Comparison of ENCODE assay signal across 8 cellular contexts in the genomic region with DNA sequence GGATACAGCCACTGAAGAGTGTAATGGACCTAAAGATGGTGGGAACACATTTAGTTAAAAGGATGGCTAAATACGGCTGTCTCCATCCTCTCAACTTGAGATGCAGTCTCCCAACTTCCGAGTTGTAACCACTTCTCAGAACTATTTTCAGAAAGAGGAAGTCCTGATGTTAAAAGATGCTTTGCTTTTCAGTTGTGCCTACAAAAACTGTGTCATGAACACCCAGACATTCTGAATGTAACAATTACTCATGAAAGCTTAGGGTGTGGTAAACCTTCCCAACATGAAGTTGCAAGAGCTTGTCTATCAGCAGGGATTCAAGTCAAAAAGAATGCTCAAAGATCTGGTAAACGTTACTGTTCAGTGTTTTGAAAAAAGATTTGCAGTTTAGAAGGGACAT.
DNase-seq lines count a peak whose midpoint lies in the region; ATAC-seq and TF ChIP-seq lines count a peak whose summit lies in the region.

No MANE protein-coding gene starts in this region.

- H3K4me3 Mint-ChIP-seq in CD4-positive, CD25-positive, alpha-beta regulatory T cell = peak overlapping the region in 2 of 4 donors; percentile 15 to 55
- peak overlapping the region; percentile 61 for H3K4me3 Mint-ChIP-seq in activated T-helper 17 cell treated with anti-CD3 and anti-CD28 coated beads, Interleukin-2, amount 50 U/mL, for 72 hours

- H3K27me3 ChIP-seq in CD4-positive, CD25-positive, alpha-beta regulatory T cell (ENCODE audit: control insufficient read depth, insufficient read depth, low read length) = no peaks in the 10 kb centered on the region
- H3K27me3 ChIP-seq in colonic mucosa = no peaks in the 10 kb centered on the region

- H3K4me1 Mint-ChIP-seq in CD4-positive, CD25-positive, alpha-beta regulatory T cell = peaks cover 32 to 48% (median 45%) of the 10 kb centered on the region in 4 donors
- H3K4me1 Mint-ChIP-seq in activated T-helper 17 cell treated with anti-CD3 and anti-CD28 coated beads, Interleukin-2, amount 50 U/mL, for 72 hours = peaks cover 39% of the 10 kb centered on the region

- peaks cover 0 to 1% (median 0%) of the 10 kb centered on the region in 7 donors for H3K9me3 Mint-ChIP-seq in CD4-positive, CD25-positive, alpha-beta regulatory T cell
- H3K9me3 Mint-ChIP-seq in activated T-helper 17 cell treated with anti-CD3 and anti-CD28 coated beads, Interleukin-2, amount 50 U/mL, for 72 hours = no peaks in the 10 kb centered on the region

- H3K4me3 ChIP-seq in CD4-positive, CD25-positive, alpha-beta regulatory T cell (ENCODE audit: low read depth, low read length) = peak overlapping the region; percentile 49
- H3K4me3 ChIP-seq in colonic mucosa = no peak overlapping the region

- peak overlapping the region; percentile 44 to 92 (median 83) for H3K27ac Mint-ChIP-seq in CD4-positive, CD25-positive, alpha-beta regulatory T cell
- peak overlapping the region; percentile 67 for H3K27ac Mint-ChIP-seq in activated T-helper 17 cell treated with anti-CD3 and anti-CD28 coated beads, Interleukin-2, amount 50 U/mL, for 72 hours

- intact Hi-C loops in colonic mucosa (cut with DNase I) = no loop called here

- peak overlapping the region; percentile 38 for H3K27ac ChIP-seq in CD4-positive, CD25-positive, alpha-beta regulatory T cell (ENCODE audit: insufficient read depth, low read length, poor library complexity, severe bottlenecking)
- no peak overlapping the region for H3K27ac ChIP-seq in colonic mucosa

- no peaks in the 10 kb centered on the region for H3K9me3 ChIP-seq in CD4-positive, CD25-positive, alpha-beta regulatory T cell (ENCODE audit: control insufficient read depth in 2 of 2, low read length in 2 of 2)
- no peaks in the 10 kb centered on the region for H3K9me3 ChIP-seq in colonic mucosa

- H3K9ac ChIP-seq in colonic mucosa (ENCODE audit: low read depth in 2 of 2, low read length in 2 of 2) = no peak overlapping the region

- H3K36me3 ChIP-seq in CD4-positive, CD25-positive, alpha-beta regulatory T cell (ENCODE audit: control insufficient read depth, insufficient read depth, low read length) = peaks cover 61% of the 10 kb centered on the region
- H3K36me3 ChIP-seq in colonic mucosa = no peaks in the 10 kb centered on the region

- DNase-seq in CD4-positive, CD25-positive, alpha-beta regulatory T cell = peak in 1 of 3 donors; percentile 58
- DNase-seq in UCSD-AML1 (lab: John Stamatoyannopoulos, UW; ENCODE audit: unreplicated experiment) (no peak), NCI-H1092 treated with DMSO at 0.1 percent for 48 hours (lab: John Stamatoyannopoulos, UW) (no peak), colonic mucosa (no peak)
- no peak for DNase-seq in activated CD8-positive, alpha-beta memory T cell treated with anti-CD3 and anti-CD28 coated beads for 24 hours

- H3K4me1 ChIP-seq in CD4-positive, CD25-positive, alpha-beta regulatory T cell (ENCODE audit: control insufficient read depth, insufficient read depth, low read length, poor library complexity, severe bottlenecking) = peaks cover 12% of the 10 kb centered on the region
- no peaks in the 10 kb centered on the region for H3K4me1 ChIP-seq in colonic mucosa

- no peaks in the 10 kb centered on the region for H3K27me3 Mint-ChIP-seq in CD4-positive, CD25-positive, alpha-beta regulatory T cell
- no peaks in the 10 kb centered on the region for H3K27me3 Mint-ChIP-seq in activated T-helper 17 cell treated with anti-CD3 and anti-CD28 coated beads, Interleukin-2, amount 50 U/mL, for 72 hours

- TF ChIP-seq CTCF in colonic mucosa (IDR thresholded peaks at IDR 0.05) = no peak

- ATAC-seq in CD4-positive, CD25-positive, alpha-beta regulatory T cell (ENCODE audit: low read depth in 2 of 2) = peak; percentile 50 to 55
- ATAC-seq in GM19395 (IDR thresholded peaks at IDR 0.05; ENCODE audit: unreplicated experiment) (peak; percentile 90), HG03280 (IDR thresholded peaks at IDR 0.05; ENCODE audit: unreplicated experiment) (peak; percentile 84)
- ATAC-seq in activated T-helper 17 cell treated with anti-CD3 and anti-CD28 coated beads, Interleukin-2, amount 50 U/mL, for 72 hours (replicated peaks) = peak; percentile 92

- peaks cover 51% of the 10 kb centered on the region for H3K36me3 Mint-ChIP-seq in CD4-positive, CD25-positive, alpha-beta regulatory T cell
- peaks cover 100% of the 10 kb centered on the region for H3K36me3 Mint-ChIP-seq in activated T-helper 17 cell treated with anti-CD3 and anti-CD28 coated beads, Interleukin-2, amount 50 U/mL, for 72 hours (ENCODE audit: low read depth)
